7 cellular contexts compared by ENCODE assay signal in genomic region chr2:65174031-65174430, GRCh38. TPM values are rescaled to one million over a fixed set of nuclear protein-coding genes. Genes with fewer than 3 reads are reported as not detected.
DNase-seq lines count a peak whose midpoint lies in the region; ATAC-seq, FAIRE-seq and TF ChIP-seq lines count a peak whose summit lies in the region.
"Not testable (repeated sequence)": the region's sequence is repeated elsewhere in the genome, so short reads cannot be mapped to it uniquely, and the experiment has no call there.

No MANE protein-coding gene starts in this region.

- H4K20me1 ChIP-seq in HCT116 (ENCODE audit: insufficient read depth); astrocyte (ENCODE audit: insufficient read depth, low read length): not testable (repeated sequence)

- not testable (repeated sequence) for ATAC-seq in HCT116

- not testable (repeated sequence) for TF ChIP-seq POLR2A in HCT116 (IDR thresholded peaks at IDR 0.05; ENCODE audit: borderline replicate concordance, extremely low read depth, insufficient read depth, insufficient read length)

- RAD21 ChIA-PET in HCT116 (lab: Charles Lee; ENCODE audit: low non-redundant PET in 1 of 2, low total read pairs in 2 of 2, uncharacterized antibody in 2 of 2, unreplicated experiment in 2 of 2): not testable (repeated sequence)

- not testable (repeated sequence) for H3K4me3 Mint-ChIP-seq in astrocyte (ENCODE audit: unreplicated experiment)

- not testable (repeated sequence) for H3K27ac Mint-ChIP-seq in astrocyte (ENCODE audit: unreplicated experiment)

- H3K4me3 ChIP-seq in HCT116 (replicated peaks in 1 of 2; ENCODE audit: low read depth in 1 of 2, low read length in 2 of 2); astrocyte (ENCODE audit: insufficient read depth, low read depth, low read length); bronchial epithelial cell (ENCODE audit: low read depth, low read length): not testable (repeated sequence)

- not testable (repeated sequence) for H3K36me3 Mint-ChIP-seq in astrocyte (ENCODE audit: low read depth, unreplicated experiment)

- H3K9me3 Mint-ChIP-seq in astrocyte (ENCODE audit: unreplicated experiment): not testable (repeated sequence)

- FAIRE-seq in RCC 7860 (lab: Jason Lieb, UNC): peak; percentile 43
- not testable (repeated sequence) for FAIRE-seq in astrocyte (lab: Jason Lieb, UNC); bronchial epithelial cell (lab: Jason Lieb, UNC)

- POLR2A ChIA-PET in HCT116 (lab: Charles Lee): not testable (repeated sequence)

- not testable (repeated sequence) for H3K9me3 ChIP-seq in HCT116 (ENCODE audit: control insufficient read depth in 1 of 2, insufficient read depth in 1 of 2, low read depth in 1 of 2, low read length in 2 of 2); astrocyte (ENCODE audit: insufficient read depth, low read depth, low read length)

- not testable (repeated sequence) for H3K9me2 ChIP-seq in HCT116 (ENCODE audit: insufficient read depth)

- CTCF ChIA-PET in HCT116 (lab: Charles Lee): not testable (repeated sequence)

- not testable (repeated sequence) for H2AFZ ChIP-seq in HCT116 (ENCODE audit: low read depth, low read length, poor library complexity, severe bottlenecking); astrocyte (ENCODE audit: low read depth, low read length)

- not testable (repeated sequence) for TF ChIP-seq CTCF in HCT116 (IDR thresholded peaks at IDR 0.05 in 2 of 3, conservative IDR thresholded peaks at IDR 0.05 in 1 of 3; ENCODE audit: borderline replicate concordance in 1 of 3, insufficient read depth in 1 of 3, low read depth in 2 of 3, low read length in 2 of 3); astrocyte (IDR thresholded peaks at IDR 0.05; ENCODE audit: insufficient read depth, low read depth, low read length); bronchial epithelial cell (IDR thresholded peaks at IDR 0.05; ENCODE audit: insufficient read depth, low read length, severe bottlenecking)

- BruUV-seq in HCT116 (replicated peaks; lab: Mats Ljungman, UMichigan): not testable (repeated sequence)

- H3K9ac ChIP-seq in HCT116 (ENCODE audit: low read length); astrocyte (ENCODE audit: low read length): not testable (repeated sequence)

- not testable (repeated sequence) for H3K36me3 ChIP-seq in HCT116 (ENCODE audit: control insufficient read depth in 1 of 2, insufficient read depth in 2 of 2, low read length in 2 of 2); astrocyte (ENCODE audit: insufficient read depth, low read length); bronchial epithelial cell (ENCODE audit: control insufficient read depth, insufficient read depth, low read length)

- not testable (repeated sequence) for H3K79me2 ChIP-seq in HCT116 (ENCODE audit: insufficient read depth, low read length); astrocyte (ENCODE audit: insufficient read depth, low read length)

- peak overlapping the region; percentile 50; the same call in 1 of the 2 replicates for H3K4me2 ChIP-seq in HCT116 (ENCODE audit: low read length)
- not testable (repeated sequence) for H3K4me2 ChIP-seq in astrocyte (ENCODE audit: low read length)

- H3K4me1 Mint-ChIP-seq in astrocyte (ENCODE audit: low read depth, unreplicated experiment): not testable (repeated sequence)

- H3K27me3 ChIP-seq in HCT116 (ENCODE audit: insufficient read depth, low read length); astrocyte (ENCODE audit: insufficient read depth, low read length); bronchial epithelial cell (ENCODE audit: control insufficient read depth, insufficient read depth, low read length): not testable (repeated sequence)

- H3K27ac ChIP-seq in HCT116 (ENCODE audit: low read depth, low read length); astrocyte (ENCODE audit: low read depth, low read length): not testable (repeated sequence)

- not testable (repeated sequence) for H3K27me3 Mint-ChIP-seq in astrocyte (ENCODE audit: low read depth, unreplicated experiment)

- H3K4me1 ChIP-seq in HCT116 (ENCODE audit: control insufficient read depth in 1 of 2, insufficient read depth in 2 of 2, low read length in 2 of 2): peaks cover 2 to 17% of the 10 kb centered on the region in 2 experiments; a peak in 3 of 4 replicates
- H3K4me1 ChIP-seq in astrocyte (ENCODE audit: insufficient read depth, low read length): not testable (repeated sequence)

- not testable (repeated sequence) for TF ChIP-seq RAD21 in HCT116 (IDR thresholded peaks at IDR 0.05; ENCODE audit: low read depth)

- intact Hi-C loops in HCT116 (cut with micrococcal nuclease): loop anchor here (10.0 kb wide), 1 partner anchor 401 kb away; no protein-coding TSS in a partner anchor

- DNase-seq in A172 (ENCODE audit: low spot score): peak; percentile 45
- DNase-seq in HCT116 (ENCODE audit: low read depth, low spot score); RCC 7860 (ENCODE audit: low spot score): not testable (repeated sequence)
- peak; percentile 78 for DNase-seq in M059J (ENCODE audit: low read depth)
- DNase-seq in astrocyte (ENCODE audit: low read depth): peak; percentile 34
- DNase-seq in bronchial epithelial cell (ENCODE audit: low read depth): peak; percentile 53
- peak; percentile 45 for DNase-seq in iris pigment epithelial cell (ENCODE audit: low read depth)

TF ChIP-seq in HCT116, 20 proteins besides CTCF, POLR2A, EP300 and RAD21:
- 0 out of 2 replicates have a peak, but pooled peaks have one; percentile 16 for TF ChIP-seq FOSL1 (IDR thresholded peaks at IDR 0.05; ENCODE audit: low read depth)

RNA-seq across cellular contexts. Expression of gene RAB1A, which starts 44.1 kb away (rescaled TPM):
- 143 and 156 TPM in 2 replicates for total RNA-seq in A172 (2014; rRNA removed; shearing (Covaris generic))
- total RNA-seq in HCT116 (2021; ENCODE audit: unreplicated experiment): 131 TPM
- 116 and 117 TPM in 2 replicates for polyA plus RNA-seq in HCT116 (2012)
- 82.8 and 152 TPM in 2 replicates for total RNA-seq in M059J (2014; rRNA removed; shearing (Covaris generic))
- total RNA-seq in astrocyte: 259 and 264 TPM in 2 replicates
- total RNA-seq in bronchial epithelial cell: 114 and 125 TPM in 2 replicates

RNA-seq across cellular contexts. Expression of gene ACTR2, which starts 53.6 kb away (rescaled TPM):
- total RNA-seq in A172 (2014; rRNA removed; shearing (Covaris generic)): 93.3 and 103 TPM in 2 replicates
- total RNA-seq in HCT116 (2021; ENCODE audit: unreplicated experiment): 199 TPM
- polyA plus RNA-seq in HCT116 (2012): 51.8 and 71.0 TPM in 2 replicates
- total RNA-seq in M059J (2014; rRNA removed; shearing (Covaris generic)): 49.7 and 90.8 TPM in 2 replicates
- total RNA-seq in astrocyte: 493 and 498 TPM in 2 replicates
- total RNA-seq in bronchial epithelial cell: 73.7 and 115 TPM in 2 replicates
